9 cellular contexts compared by ENCODE assay signal in genomic region chr22:41557401-41558240, GRCh38. TPM values are rescaled to one million over a fixed set of nuclear protein-coding genes. Genes with fewer than 3 reads are reported as not detected.
DNase-seq lines count a peak whose midpoint lies in the region; ATAC-seq lines count a peak whose summit lies in the region.
"Had no signal": no experiment of that assay in that cellular context is flagged by ENCODE, and none has a peak within 500 bp of the region (broad histone marks: within the 10 kb centered on the region; RNA-seq: fewer than 3 reads in every experiment).

No MANE protein-coding gene starts in this region.

- peaks cover 14 to 63% of the 10 kb centered on the region in 2 donors for H3K27me3 Mint-ChIP-seq in T-cell

- POLR2A ChIA-PET in T-cell (lab: Charles Lee): no interaction called here

- no peaks in the 10 kb centered on the region for H3K36me3 Mint-ChIP-seq in T-cell
- H3K36me3 Mint-ChIP-seq: memory B cell had no signal

- CTCF ChIA-PET in T-cell (lab: Charles Lee): no interaction called here

- no peak for ATAC-seq in GM18502 (IDR thresholded peaks at IDR 0.05; ENCODE audit: poor library complexity, unreplicated experiment)
- no peak for ATAC-seq in T-cell (replicated peaks in 1 of 4)

- H3K4me1 Mint-ChIP-seq in T-cell: peaks cover 0 to 3% (median 0%) of the 10 kb centered on the region in 3 donors
- H3K4me1 Mint-ChIP-seq: memory B cell had no signal

- no peaks in the 10 kb centered on the region for H3K9me3 Mint-ChIP-seq in T-cell
- H3K9me3 Mint-ChIP-seq: memory B cell had no signal

- no peak overlapping the region for H3K4me3 Mint-ChIP-seq in T-cell
- H3K4me3 Mint-ChIP-seq: memory B cell had no signal

- peak; percentile 10 for DNase-seq in activated T-cell treated with anti-CD3 and anti-CD28 coated beads for 48 hours (ENCODE audit: low read depth)
- no peak for DNase-seq in activated T-cell treated with anti-CD3 and anti-CD28 coated beads, Interleukin-2, amount 50 U/mL, for 1 hour
- DNase-seq in amniotic stem cell (lab: John Stamatoyannopoulos, UW): peak; percentile 63
- DNase-seq in iPS-NIHi11 (ENCODE audit: low spot score): peak; percentile 66
- peak in 34 of 49 donors; percentile 27 to 80 (median 56) for DNase-seq in substantia nigra (lab: John Stamatoyannopoulos, UW)
- DNase-seq in T-cell: no peak
- no peak for DNase-seq in cortex of kidney (lab: John Stamatoyannopoulos, UW)

- no peak overlapping the region for H3K27ac Mint-ChIP-seq in T-cell
- H3K27ac Mint-ChIP-seq: memory B cell had no signal

- no peak overlapping the region for H3K27ac ChIP-seq in substantia nigra (ENCODE audit: low read depth, low read length, poor library complexity, severe bottlenecking)

RNA-seq across cellular contexts. Expression of gene CSDC2, which starts 3.2 kb away (rescaled TPM):
- total RNA-seq in T-cell: under 1 TPM in 3 of 5 donors, not detected in 2; 0.13 to 0.23 (median 0.16) TPM

RNA-seq across cellular contexts. Expression of gene POLR3H, which starts 13.4 kb away (rescaled TPM):
- 10 to 100 TPM; 20.6 to 57.7 (median 44.9) TPM for total RNA-seq in T-cell

RNA-seq across cellular contexts. Expression of gene PMM1, which starts 32.0 kb away (rescaled TPM):
- total RNA-seq in T-cell: 10 to 100 TPM; 22.6 to 39.7 (median 33.4) TPM

Comparison
In these comparisons a context has a peak if more than half of its experiments do, and no peak if none do; other contexts are left out.
1. DNase-seq: peak in activated T-cell treated with anti-CD3 and anti-CD28 coated beads for 48 hours (single experiment), amniotic stem cell (single experiment), iPS-NIHi11 (single experiment) and substantia nigra (34 of 49); none in activated T-cell treated with anti-CD3 and anti-CD28 coated beads, Interleukin-2, amount 50 U/mL, for 1 hour (single experiment), T-cell (0 of 34) and cortex of kidney (single experiment).